8 cellular contexts compared by ENCODE assay signal in the genomic region with DNA sequence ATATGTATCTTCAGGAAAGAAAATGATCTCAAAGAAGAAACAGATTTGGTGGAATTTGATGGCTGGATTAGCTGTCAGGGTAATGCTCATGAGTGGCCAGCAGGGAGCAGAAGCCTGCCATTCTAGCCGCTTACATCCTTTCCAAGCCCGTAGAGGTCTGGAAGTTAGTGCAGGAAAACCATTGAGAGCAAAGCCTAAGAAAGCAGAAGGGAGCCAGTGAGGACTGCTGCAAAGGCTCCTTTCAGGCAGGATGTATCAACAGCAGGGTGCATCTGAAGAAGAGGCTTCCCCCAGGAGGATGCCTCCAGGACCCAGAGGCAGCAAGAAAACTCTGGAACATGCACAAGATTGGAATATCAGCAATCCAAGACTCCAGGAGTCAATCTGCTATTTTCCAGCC. TPM values are rescaled to one million over a fixed set of nuclear protein-coding genes. Genes with fewer than 3 reads are reported as not detected.
DNase-seq lines count a peak whose midpoint lies in the region; ATAC-seq and TF ChIP-seq lines count a peak whose summit lies in the region.

No MANE protein-coding gene starts in this region.

- H3K4me1 ChIP-seq in lower lobe of right lung, result peaks cover 14% of the 10 kb centered on the region
- H3K4me1 ChIP-seq in thymus (ENCODE audit: control insufficient read depth, insufficient read depth, low read length), result peaks cover 8% of the 10 kb centered on the region

- H3K36me3 ChIP-seq in lower lobe of right lung, result no peaks in the 10 kb centered on the region
- no peaks in the 10 kb centered on the region for H3K36me3 ChIP-seq in thymus (ENCODE audit: control insufficient read depth, insufficient read depth)

- TF ChIP-seq CTCF in GM12873 (IDR thresholded peaks at IDR 0.05; ENCODE audit: insufficient read depth, low read depth, low read length, missing control alignments) (peak; percentile 89), lower lobe of right lung (IDR thresholded peaks at IDR 0.05) (peak; percentile 90)

- intact Hi-C loops in lower lobe of right lung (cut with DNase I), result no loop called here

- no peak overlapping the region for H3K27ac ChIP-seq in lower lobe of right lung
- H3K27ac ChIP-seq in thymus (ENCODE audit: low read depth), result peak overlapping the region; percentile 69

- WGBS in thymus, result under 1% methylated on average over 2 of the region's 2 CpGs

- H3K9me3 ChIP-seq in lower lobe of right lung (no peaks in the 10 kb centered on the region), thymus (ENCODE audit: control insufficient read depth) (no peaks in the 10 kb centered on the region)

- no peaks in the 10 kb centered on the region for H3K27me3 ChIP-seq in lower lobe of right lung (ENCODE audit: low read depth)
- no peaks in the 10 kb centered on the region for H3K27me3 ChIP-seq in thymus (ENCODE audit: control insufficient read depth, insufficient read depth)

- DNase-seq in AG08395 (ENCODE audit: low spot score) (peak; percentile 77), NCI-H187 treated with DMSO at 0.1 percent for 48 hours (lab: John Stamatoyannopoulos, UW) (peak; percentile 21), UCSD-AML1 (lab: John Stamatoyannopoulos, UW; ENCODE audit: unreplicated experiment) (peak; percentile 39), lower lobe of right lung (no peak)
- peak; percentile 8 for DNase-seq in effector CD8-positive, alpha-beta T cell (lab: John Stamatoyannopoulos, UW)

- no peak overlapping the region for H3K4me3 ChIP-seq in lower lobe of right lung
- no peak overlapping the region for H3K4me3 ChIP-seq in thymus (ENCODE audit: low read length)

- ATAC-seq in lower lobe of right lung (peak; percentile 82 to 88), HG02840 (IDR thresholded peaks at IDR 0.05; ENCODE audit: low FRiP score, unreplicated experiment) (no peak)

RNA-seq across cellular contexts. Expression of a gene that starts 22.9 kb away (rescaled TPM):
- total RNA-seq in lower lobe of right lung, result 137 TPM
- 88.9 TPM for polyA plus RNA-seq in thymus
